Comparison of ENCODE assay signal across 8 cellular contexts in genomic region chr7:92837214-92837749, GRCh38. TPM values are rescaled to one million over a fixed set of nuclear protein-coding genes. Genes with fewer than 3 reads are reported as not detected.
DNase-seq lines count a peak whose midpoint lies in the region; ATAC-seq, FAIRE-seq and TF ChIP-seq lines count a peak whose summit lies in the region.

No MANE protein-coding gene starts in this region.

- peak overlapping the region; percentile 51 to 99 (median 73) for H3K4me2 ChIP-seq in BLaER1 treated with 17β-estradiol and CSF1 and Interleukin-3, amounts not matched to agents 10 nM and 100 nM

- H3K27me3 ChIP-seq in BLaER1 treated with 17β-estradiol and CSF1 and Interleukin-3, amounts not matched to agents 10 nM and 100 nM, result peaks cover 56 to 97% (median 88%) of the 10 kb centered on the region in 11 experiments
- H3K27me3 ChIP-seq in HUES64 (ENCODE audit: insufficient read depth, low read length), result peaks cover 41% of the 10 kb centered on the region

- H4K20me1 ChIP-seq in BLaER1 treated with 17β-estradiol and CSF1 and Interleukin-3, amounts not matched to agents 10 nM and 100 nM, result peaks cover 0 to 19% (median 0%) of the 10 kb centered on the region in 11 experiments; a peak in 6 of 22 replicates

- no peaks in the 10 kb centered on the region for H3K9me3 ChIP-seq in BLaER1 treated with 17β-estradiol and CSF1 and Interleukin-3, amounts not matched to agents 10 nM and 100 nM (replicated peaks in 1 of 11)
- H3K9me3 ChIP-seq in HUES64 (ENCODE audit: insufficient read depth, low read depth, low read length) (no peaks in the 10 kb centered on the region), kidney (ENCODE audit: control insufficient read depth in 1 of 2, low read length in 2 of 2) (no peaks in the 10 kb centered on the region)

- H3K4me3 Mint-ChIP-seq in activated T-helper 17 cell treated with anti-CD3 and anti-CD28 coated beads, Interleukin-2, amount 50 U/mL, for 72 hours, result peak overlapping the region; percentile 96
- peak overlapping the region; percentile 95 for H3K4me3 Mint-ChIP-seq in type B pancreatic cell

- 0% methylated on average over 4 of the region's 4 CpGs for WGBS in HUES64

- peaks cover 3% of the 10 kb centered on the region for H3K27me3 Mint-ChIP-seq in activated T-helper 17 cell treated with anti-CD3 and anti-CD28 coated beads, Interleukin-2, amount 50 U/mL, for 72 hours
- H3K27me3 Mint-ChIP-seq in type B pancreatic cell, result peaks cover 28% of the 10 kb centered on the region

- no peak for FAIRE-seq in kidney (lab: Jason Lieb, UNC)

- intact Hi-C loops in kidney (cut with DNase I), result no loop called here

- peak overlapping the region; percentile 70 to 88 (median 78) for H3K4me3 ChIP-seq in BLaER1 treated with 17β-estradiol and CSF1 and Interleukin-3, amounts not matched to agents 10 nM and 100 nM
- peak overlapping the region; percentile 71 for H3K4me3 ChIP-seq in HUES64 (ENCODE audit: low read length)
- H3K4me3 ChIP-seq in kidney (ENCODE audit: low read length in 2 of 2), result peak overlapping the region; percentile 47 to 95

- H3K27ac ChIP-seq in BLaER1 treated with 17β-estradiol and CSF1 and Interleukin-3, amounts not matched to agents 10 nM and 100 nM, result peak overlapping the region in 10 of 11 experiments; percentile 54 to 86 (median 68); a peak in 20 of 22 replicates
- H3K27ac ChIP-seq in HUES64 (ENCODE audit: low read depth, low read length) (no peak overlapping the region), kidney (ENCODE audit: low read depth in 2 of 2, low read length in 2 of 2) (peak overlapping the region in 1 of 2 donors; percentile 7)

- peak overlapping the region; percentile 70 to 87 (median 80) for H3K9ac ChIP-seq in BLaER1 treated with 17β-estradiol and CSF1 and Interleukin-3, amounts not matched to agents 10 nM and 100 nM
- H3K9ac ChIP-seq in HUES64 (ENCODE audit: low read depth, low read length), result peak overlapping the region; percentile 53; the same call in 1 of the 2 replicates
- peak overlapping the region; percentile 19 to 56 for H3K9ac ChIP-seq in kidney (ENCODE audit: low read length in 2 of 2)

- peaks cover 37% of the 10 kb centered on the region for H3K36me3 Mint-ChIP-seq in activated T-helper 17 cell treated with anti-CD3 and anti-CD28 coated beads, Interleukin-2, amount 50 U/mL, for 72 hours (ENCODE audit: low read depth)
- H3K36me3 Mint-ChIP-seq in type B pancreatic cell, result peaks cover 4% of the 10 kb centered on the region

- peaks cover 12% of the 10 kb centered on the region for H3K4me1 Mint-ChIP-seq in activated T-helper 17 cell treated with anti-CD3 and anti-CD28 coated beads, Interleukin-2, amount 50 U/mL, for 72 hours
- H3K4me1 Mint-ChIP-seq in type B pancreatic cell (ENCODE audit: unreplicated experiment), result peaks cover 12% of the 10 kb centered on the region

- no peaks in the 10 kb centered on the region for H3K36me3 ChIP-seq in BLaER1 treated with 17β-estradiol and CSF1 and Interleukin-3, amounts not matched to agents 10 nM and 100 nM
- H3K36me3 ChIP-seq in HUES64 (ENCODE audit: insufficient read depth, low read length) (no peaks in the 10 kb centered on the region), kidney (ENCODE audit: control insufficient read depth in 1 of 2, insufficient read depth in 2 of 2, low read length in 2 of 2) (no peaks in the 10 kb centered on the region)

- H3K4me1 ChIP-seq in BLaER1 treated with 17β-estradiol and CSF1 and Interleukin-3, amounts not matched to agents 10 nM and 100 nM, result peaks cover 4 to 22% (median 14%) of the 10 kb centered on the region in 10 experiments; a peak in 19 of 20 replicates
- H3K4me1 ChIP-seq in HUES64 (ENCODE audit: insufficient read depth, low read length), result peaks cover 24% of the 10 kb centered on the region; the same call in 1 of the 2 replicates
- no peaks in the 10 kb centered on the region for H3K4me1 ChIP-seq in kidney (ENCODE audit: control insufficient read depth in 1 of 2, insufficient read depth in 1 of 2, low read depth in 1 of 2, low read length in 2 of 2)

- peak overlapping the region; percentile 91 for H3K27ac Mint-ChIP-seq in activated T-helper 17 cell treated with anti-CD3 and anti-CD28 coated beads, Interleukin-2, amount 50 U/mL, for 72 hours
- peak overlapping the region; percentile 83 for H3K27ac Mint-ChIP-seq in type B pancreatic cell

- TF ChIP-seq CTCF in kidney (IDR thresholded peaks at IDR 0.05; ENCODE audit: borderline replicate concordance, extremely low read depth, insufficient read depth) (no peak), type B pancreatic cell (conservative IDR thresholded peaks at IDR 0.05) (no peak)

- no peak for DNase-seq in kidney
- no peak for DNase-seq in type B pancreatic cell (ENCODE audit: extremely low spot score, unreplicated experiment)
- DNase-seq in CD1c-positive myeloid dendritic cell (ENCODE audit: extremely low spot score), result no peak
- DNase-seq in stimulated activated CD4-positive, alpha-beta T cell treated with anti-CD3 and anti-CD28 coated beads, Interleukin-4, amount 100 ng/mL, for 24 hours, result no peak

- no peak for ATAC-seq in activated T-helper 17 cell treated with anti-CD3 and anti-CD28 coated beads, Interleukin-2, amount 50 U/mL, for 72 hours (replicated peaks)
- ATAC-seq in HG02610 (IDR thresholded peaks at IDR 0.05; ENCODE audit: unreplicated experiment), result no peak

- no peaks in the 10 kb centered on the region for H3K9me3 Mint-ChIP-seq in activated T-helper 17 cell treated with anti-CD3 and anti-CD28 coated beads, Interleukin-2, amount 50 U/mL, for 72 hours
- H3K9me3 Mint-ChIP-seq in type B pancreatic cell, result no peaks in the 10 kb centered on the region

RNA-seq across cellular contexts. Expression of gene CDK6, which starts 0.9 kb away (rescaled TPM):
- polyA plus RNA-seq in HUES64 (2013, experiment 1 of 2), result 10.6 TPM
- polyA plus RNA-seq in HUES64 (2013, experiment 2 of 2), result 12.8 TPM
- total RNA-seq in activated T-helper 17 cell treated with anti-CD3 and anti-CD28 coated beads, Interleukin-2, amount 50 U/mL, for 72 hours, result 100 to 1,000 TPM; 151 to 222 TPM
- total RNA-seq in kidney, result 20.8 TPM
- polyA plus RNA-seq in kidney (ENCODE audit: insufficient read depth, low read depth, low replicate concordance), result 3.6 TPM
- total RNA-seq in type B pancreatic cell (ENCODE audit: low replicate concordance), result 51.9 and 68.5 TPM in 2 replicates
